19 cellular contexts compared by ENCODE assay signal in the genomic region with DNA sequence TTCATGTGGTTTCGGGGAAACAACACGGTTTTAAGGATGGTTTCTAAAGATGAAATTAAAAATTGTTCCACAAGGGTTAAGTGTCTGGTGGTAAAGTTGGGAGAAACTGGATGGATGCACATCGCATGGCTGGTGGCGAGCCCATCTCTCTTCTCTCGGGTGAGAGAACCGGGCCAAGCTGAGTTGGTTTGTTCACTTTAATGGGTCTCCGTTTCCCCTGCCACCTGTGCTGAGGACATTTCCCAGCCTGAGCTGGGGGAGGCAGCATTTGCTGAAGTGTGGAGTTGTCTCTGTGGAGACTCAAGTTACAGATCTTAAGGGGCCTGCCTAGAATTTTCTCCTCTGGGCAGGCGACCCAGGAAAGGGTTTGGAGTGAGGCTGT. TPM values are rescaled to one million over a fixed set of nuclear protein-coding genes. Genes with fewer than 3 reads are reported as not detected.
DNase-seq lines count a peak whose midpoint lies in the region; ATAC-seq and TF ChIP-seq lines count a peak whose summit lies in the region.
"Had no signal": no experiment of that assay in that cellular context is flagged by ENCODE, and none has a peak within 500 bp of the region (broad histone marks: within the 10 kb centered on the region; RNA-seq: fewer than 3 reads in every experiment).

No MANE protein-coding gene starts in this region.

- WGBS in neuronal stem cell (ENCODE audit: extremely low coverage in 2 of 2, insufficient read length in 2 of 2, insufficient replicate concordance in 1 of 2), 2 donors, result no CpG with 5 or more reads among the region's 8 CpGs

- H3K4ac ChIP-seq in neuronal stem cell (ENCODE audit: low read length), result no peak overlapping the region

- no peak overlapping the region for H3K4me2 ChIP-seq in neuronal stem cell (ENCODE audit: insufficient read depth, low read length, poor library complexity, severe bottlenecking)

- no peak for DNase-seq in CD8-positive, alpha-beta T cell
- DNase-seq in endothelial cell (ENCODE audit: low spot score) (no peak), SKM-1 treated with dmso at 0.1 percent for 144 hours (lab: John Stamatoyannopoulos, UW; ENCODE audit: unreplicated experiment) (no peak), neuronal stem cell (ENCODE audit: low spot score) (no peak)
- DNase-seq: activated T-cell treated with anti-CD3 and anti-CD28 coated beads, Interleukin-2, amount 50 U/mL, for 1 hour; hypothalamus; left cardiac atrium; NCI-H187; WERI-Rb-1 had no signal

- no peak overlapping the region for H2BK15ac ChIP-seq in neuronal stem cell (ENCODE audit: low read length)

- no peak overlapping the region for H3K18ac ChIP-seq in neuronal stem cell (ENCODE audit: low read length)

- H3K27ac ChIP-seq in CD8-positive, alpha-beta T cell (ENCODE audit: low read depth, low read length), result no peak overlapping the region
- H3K27ac ChIP-seq in neuronal stem cell (replicated peaks; ENCODE audit: low read length), result no peak overlapping the region
- H3K27ac ChIP-seq: ascending aorta, prostate gland, suprapubic skin, WERI-Rb-1 had no signal

- peaks cover 92% of the 10 kb centered on the region for H3K36me3 ChIP-seq in CD8-positive, alpha-beta T cell (ENCODE audit: insufficient read depth, low read length)
- peaks cover 79 to 100% of the 10 kb centered on the region in 2 donors for H3K36me3 ChIP-seq in neuronal stem cell (replicated peaks in 1 of 2; ENCODE audit: control insufficient read depth in 2 of 2, insufficient read depth in 2 of 2, low read length in 2 of 2)

- no peak overlapping the region for H3K14ac ChIP-seq in neuronal stem cell (ENCODE audit: low read length)

- peaks cover 69% of the 10 kb centered on the region for H3K4me1 ChIP-seq in CD8-positive, alpha-beta T cell (ENCODE audit: insufficient read depth, low read length)
- peaks cover 3 to 4% of the 10 kb centered on the region in 2 donors for H3K4me1 ChIP-seq in neuronal stem cell (ENCODE audit: control insufficient read depth in 2 of 2, insufficient read depth in 1 of 2, low read depth in 1 of 2, low read length in 2 of 2)

- no peak overlapping the region for H4K91ac ChIP-seq in neuronal stem cell (ENCODE audit: low read depth, low read length, poor library complexity)

- no peak for ATAC-seq in CD8-positive, alpha-beta T cell
- ATAC-seq in GM18870 (IDR thresholded peaks at IDR 0.05; ENCODE audit: unreplicated experiment), result no peak
- ATAC-seq: left cardiac atrium, SK-N-SH treated with all-trans-retinoic acid at 6 μM for 48 hours had no signal

- no peak overlapping the region for H2BK120ac ChIP-seq in neuronal stem cell (ENCODE audit: low read depth, low read length)

- H3K9ac ChIP-seq in neuronal stem cell (ENCODE audit: low read depth, low read length, poor library complexity), result no peak overlapping the region

- H2BK5ac ChIP-seq in neuronal stem cell (ENCODE audit: low read length), result no peak overlapping the region

- intact Hi-C loops in CD8-positive, alpha-beta T cell (cut with DNase I, micrococcal nuclease), result loop anchor here (10.0 kb wide), 3 partner anchors 147 to 517 kb away; no protein-coding TSS in a partner anchor

- peaks cover 97% of the 10 kb centered on the region for H3K36me3 Mint-ChIP-seq in CD8-positive, alpha-beta T cell
- peaks cover 90% of the 10 kb centered on the region for H3K36me3 Mint-ChIP-seq in endothelial cell (ENCODE audit: low read depth, unreplicated experiment)

- no peak overlapping the region for H2AK5ac ChIP-seq in neuronal stem cell (ENCODE audit: low read depth, low read length)

- no peak for TF ChIP-seq CTCF in CD8-positive, alpha-beta T cell (IDR thresholded peaks at IDR 0.05)
- no peak for TF ChIP-seq CTCF in endothelial cell (IDR thresholded peaks at IDR 0.05; ENCODE audit: unreplicated experiment)

- no peaks in the 10 kb centered on the region for H3K27me3 ChIP-seq in CD8-positive, alpha-beta T cell (ENCODE audit: insufficient read depth, low read length)
- H3K27me3 ChIP-seq in neuronal stem cell (ENCODE audit: control insufficient read depth in 3 of 3, insufficient read depth in 3 of 3, low read depth in 1 of 3, low read length in 3 of 3), result no peaks in the 10 kb centered on the region
- H3K27me3 ChIP-seq: ascending aorta, suprapubic skin had no signal

- H3K27me3 Mint-ChIP-seq in CD8-positive, alpha-beta T cell (ENCODE audit: low read depth), result no peaks in the 10 kb centered on the region
- peaks cover 28% of the 10 kb centered on the region for H3K27me3 Mint-ChIP-seq in endothelial cell (ENCODE audit: unreplicated experiment)
- H3K27me3 Mint-ChIP-seq: dendritic cell treated with granulocyte-macrophage colony-stimulating factor and Interleukin-4, amounts not matched to agents 40 ng/mL and 50 ng/mL, for 4 days had no signal

- POLR2A ChIA-PET in CD8-positive, alpha-beta T cell (lab: Charles Lee), result interaction anchor here (0.9 to 1.6 kb wide), 4 partner anchors 10 to 255 kb away, joined by 3 to 8 read pairs (median 4); partner anchors contain the start of genes KAT8, PYCARD and ZNF843

- no peak overlapping the region for H3K23ac ChIP-seq in neuronal stem cell (ENCODE audit: low read depth, low read length, poor library complexity)

- H3K4me1 Mint-ChIP-seq in CD8-positive, alpha-beta T cell (ENCODE audit: low read depth), result peaks cover 82% of the 10 kb centered on the region
- H3K4me1 Mint-ChIP-seq in endothelial cell (ENCODE audit: unreplicated experiment), result peaks cover 73% of the 10 kb centered on the region

- peaks cover 10% of the 10 kb centered on the region for H3K79me1 ChIP-seq in neuronal stem cell (ENCODE audit: low read depth, low read length)

- H3K4me3 Mint-ChIP-seq in CD8-positive, alpha-beta T cell, result no peak overlapping the region
- no peak overlapping the region for H3K4me3 Mint-ChIP-seq in endothelial cell (ENCODE audit: unreplicated experiment)
- H3K4me3 Mint-ChIP-seq: dendritic cell treated with granulocyte-macrophage colony-stimulating factor and Interleukin-4, amounts not matched to agents 40 ng/mL and 50 ng/mL, for 4 days had no signal

- H4K8ac ChIP-seq in neuronal stem cell (ENCODE audit: low read depth, low read length), result no peak overlapping the region

- H3K9me3 Mint-ChIP-seq in CD8-positive, alpha-beta T cell, result no peaks in the 10 kb centered on the region
- no peaks in the 10 kb centered on the region for H3K9me3 Mint-ChIP-seq in endothelial cell (ENCODE audit: unreplicated experiment)
- H3K9me3 Mint-ChIP-seq: dendritic cell treated with granulocyte-macrophage colony-stimulating factor and Interleukin-4, amounts not matched to agents 40 ng/mL and 50 ng/mL, for 4 days had no signal

- no peak overlapping the region for H2BK12ac ChIP-seq in neuronal stem cell (ENCODE audit: low read length)

- peak overlapping the region; percentile 74 for H3K27ac Mint-ChIP-seq in CD8-positive, alpha-beta T cell
- H3K27ac Mint-ChIP-seq in endothelial cell (ENCODE audit: unreplicated experiment), result peak overlapping the region; percentile 27

- H2AFZ ChIP-seq in neuronal stem cell (ENCODE audit: low read length), result no peak overlapping the region

- CTCF ChIA-PET in CD8-positive, alpha-beta T cell (lab: Charles Lee), result interaction anchor here (1.1 kb wide), 1 partner anchor 46 kb away, joined by 4 read pairs; no protein-coding TSS in a partner anchor

- H3K9me3 ChIP-seq in CD8-positive, alpha-beta T cell (ENCODE audit: low read length), result no peaks in the 10 kb centered on the region
- H3K9me3 ChIP-seq in neuronal stem cell (replicated peaks in 1 of 2; ENCODE audit: control insufficient read depth in 2 of 2, insufficient read depth in 1 of 2, low read depth in 1 of 2, low read length in 2 of 2), result no peaks in the 10 kb centered on the region
- H3K9me3 ChIP-seq: ascending aorta, prostate gland, suprapubic skin had no signal

- no peak overlapping the region for H3K4me3 ChIP-seq in CD8-positive, alpha-beta T cell (ENCODE audit: low read depth, low read length)
- H3K4me3 ChIP-seq in neuronal stem cell (ENCODE audit: low read length in 2 of 2), result no peak overlapping the region
- H3K4me3 ChIP-seq: ascending aorta, prostate gland, suprapubic skin had no signal

TF ChIP-seq in PFSK-1, 5 proteins besides CTCF, POLR2A, EP300 and RAD21 (continues in another document):
- TF ChIP-seq POLR2AphosphoS5 (IDR thresholded peaks at IDR 0.05; ENCODE audit: low read depth, low read length) (peak; percentile 9; the same call in 1 of the 2 replicates), SIN3A (IDR thresholded peaks at IDR 0.05; ENCODE audit: borderline replicate concordance, insufficient read depth, low read length) (no peak)

RNA-seq across cellular contexts. Expression of gene FUS, which starts 7.9 kb away (rescaled TPM):
- 100 to 1,000 TPM; 734 to 742 TPM for total RNA-seq in CD8-positive, alpha-beta T cell
- polyA plus RNA-seq in PFSK-1 (2012; ENCODE audit: insufficient read length, low read depth), result 204 TPM
- total RNA-seq in endothelial cell (ENCODE audit: unreplicated experiment), result 590 TPM
- 541 TPM for polyA plus RNA-seq in neuronal stem cell (2013, experiment 1 of 2)
- polyA plus RNA-seq in neuronal stem cell (2013, experiment 2 of 2), result 569 TPM

RNA-seq across cellular contexts. Expression of gene PYCARD, which starts 14.8 kb away (rescaled TPM):
- 1 to 10 TPM; 6.4 to 6.6 TPM for total RNA-seq in CD8-positive, alpha-beta T cell
- 10.7 TPM for polyA plus RNA-seq in PFSK-1 (2012; ENCODE audit: insufficient read length, low read depth)
- 35.6 TPM for total RNA-seq in endothelial cell (ENCODE audit: unreplicated experiment)
- 0.63 TPM for polyA plus RNA-seq in neuronal stem cell (2013, experiment 1 of 2)
- polyA plus RNA-seq in neuronal stem cell (2013, experiment 2 of 2), result 0.40 TPM
- total RNA-seq: NCI-H460 had no signal

RNA-seq across cellular contexts. Expression of gene TRIM72, which starts 26.1 kb away (rescaled TPM):
- under 1 TPM; 0.05 to 0.22 TPM for total RNA-seq in CD8-positive, alpha-beta T cell
- 0.04 TPM for polyA plus RNA-seq in PFSK-1 (2012; ENCODE audit: insufficient read length, low read depth)
- total RNA-seq in endothelial cell (ENCODE audit: unreplicated experiment), result 0.18 TPM
- 0.03 TPM for polyA plus RNA-seq in neuronal stem cell (2013, experiment 1 of 2)
- 0.01 TPM for polyA plus RNA-seq in neuronal stem cell (2013, experiment 2 of 2)
- total RNA-seq: ascending aorta, fibroblast of lung had no signal
- polyA plus RNA-seq: fibroblast of lung had no signal

RNA-seq across cellular contexts. Expression of gene PYDC1, which starts 29.1 kb away (rescaled TPM):
- total RNA-seq in CD8-positive, alpha-beta T cell, result not detected
- not detected for polyA plus RNA-seq in PFSK-1 (2012; ENCODE audit: insufficient read length, low read depth)
- not detected for total RNA-seq in endothelial cell (ENCODE audit: unreplicated experiment)
- not detected for polyA plus RNA-seq in neuronal stem cell (2013, experiment 1 of 2)
- polyA plus RNA-seq in neuronal stem cell (2013, experiment 2 of 2), result not detected
- total RNA-seq: ascending aorta, fibroblast of lung, left cardiac atrium, NCI-H460, OCI-LY7, prostate gland had no signal
- polyA plus RNA-seq: fibroblast of lung had no signal

RNA-seq across cellular contexts. Expression of gene PRSS36, which starts 37.9 kb away (rescaled TPM):
- under 1 TPM; 0.56 to 0.87 TPM for total RNA-seq in CD8-positive, alpha-beta T cell
- not detected for polyA plus RNA-seq in PFSK-1 (2012; ENCODE audit: insufficient read length, low read depth)
- total RNA-seq in endothelial cell (ENCODE audit: unreplicated experiment), result 0.74 TPM
- polyA plus RNA-seq in neuronal stem cell (2013, experiment 1 of 2), result 1.1 TPM
- polyA plus RNA-seq in neuronal stem cell (2013, experiment 2 of 2), result 0.82 TPM
- total RNA-seq: NCI-H460, OCI-LY7 had no signal
